In the genomic region with DNA sequence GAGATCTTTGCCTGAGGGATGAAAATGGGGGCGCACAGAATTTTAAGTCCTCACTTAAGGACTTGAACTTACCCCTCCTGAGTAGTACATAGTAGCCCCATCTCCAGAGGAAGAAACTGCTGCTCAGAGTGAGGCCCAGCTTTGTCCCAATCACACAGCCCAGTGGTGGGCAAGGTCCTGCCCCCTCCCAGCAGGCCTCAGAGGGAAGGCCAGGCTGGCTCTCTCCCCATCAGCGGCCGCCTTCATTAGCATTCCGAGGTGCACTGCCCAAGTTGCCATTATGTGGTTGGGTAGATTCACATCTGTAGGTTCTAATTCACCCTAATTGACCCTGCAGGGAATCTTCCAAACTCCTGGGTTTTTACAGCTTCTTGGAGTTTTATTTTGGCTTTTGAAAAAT, we compare ENCODE assay signal across 21 cellular contexts. TPM values are rescaled to one million over a fixed set of nuclear protein-coding genes. Genes with fewer than 3 reads are reported as not detected.
DNase-seq lines count a peak whose midpoint lies in the region; ATAC-seq and TF ChIP-seq lines count a peak whose summit lies in the region.
"Had no signal": no experiment of that assay in that cellular context is flagged by ENCODE, and none has a peak within 500 bp of the region (broad histone marks: within the 10 kb centered on the region; RNA-seq: fewer than 3 reads in every experiment).

No MANE protein-coding gene starts in this region.

- no peak for ATAC-seq in Right ventricle myocardium superior (ENCODE audit: poor library complexity)

- H3K4me3 Mint-ChIP-seq in neural progenitor cell: no peak overlapping the region
- H3K4me3 Mint-ChIP-seq: CD14-positive monocyte; CD8-positive, alpha-beta memory T cell had no signal

- no peaks in the 10 kb centered on the region for H3K79me2 ChIP-seq in neural progenitor cell (ENCODE audit: low read depth)

- H3K9ac ChIP-seq in neural progenitor cell: no peak overlapping the region

- H3K36me3 Mint-ChIP-seq in neural progenitor cell: no peaks in the 10 kb centered on the region
- H3K36me3 Mint-ChIP-seq: CD14-positive monocyte; CD8-positive, alpha-beta memory T cell had no signal

- TF ChIP-seq CTCF in right atrium auricular region (IDR thresholded peaks at IDR 0.05) (no peak), neural progenitor cell (IDR thresholded peaks at IDR 0.05) (no peak)

- H3K27ac ChIP-seq in right atrium auricular region: peak overlapping the region in 1 of 2 donors; percentile 16
- H3K27ac ChIP-seq in neural progenitor cell: no peak overlapping the region
- H3K27ac ChIP-seq in skin epidermis: peak overlapping the region in 16 of 21 experiments; percentile 0 to 92 (median 72)

- intact Hi-C loops in Right ventricle myocardium superior (cut with DNase I): no loop called here

- no peaks in the 10 kb centered on the region for H3K36me3 ChIP-seq in right atrium auricular region
- no peaks in the 10 kb centered on the region for H3K36me3 ChIP-seq in neural progenitor cell
- H3K36me3 ChIP-seq: BE2C had no signal

- peaks cover 9% of the 10 kb centered on the region for H3K27me3 Mint-ChIP-seq in neural progenitor cell (ENCODE audit: insufficient read depth, low read depth)

- peaks cover 22% of the 10 kb centered on the region for H3K4me1 Mint-ChIP-seq in neural progenitor cell
- H3K4me1 Mint-ChIP-seq: CD8-positive, alpha-beta memory T cell had no signal

- H3K9me3 ChIP-seq in right atrium auricular region (no peaks in the 10 kb centered on the region), neural progenitor cell (ENCODE audit: low read depth) (no peaks in the 10 kb centered on the region)
- H3K9me3 ChIP-seq: BE2C had no signal

- H2AFZ ChIP-seq in neural progenitor cell (replicated peaks): no peak overlapping the region

- H3K27me3 ChIP-seq in right atrium auricular region: no peaks in the 10 kb centered on the region
- H3K27me3 ChIP-seq in neural progenitor cell: no peaks in the 10 kb centered on the region
- H3K27me3 ChIP-seq: BE2C had no signal

- no peaks in the 10 kb centered on the region for H4K20me1 ChIP-seq in neural progenitor cell (ENCODE audit: low read depth)

- H3F3A ChIP-seq in neural progenitor cell (ENCODE audit: low read depth): peaks cover 18% of the 10 kb centered on the region

- DNase-seq in Right ventricle myocardium superior: peak; percentile 18
- no peak for DNase-seq in right atrium auricular region (ENCODE audit: low spot score)
- no peak for DNase-seq in neural progenitor cell (ENCODE audit: low spot score)
- no peak for DNase-seq in activated T-cell treated with anti-CD3 and anti-CD28 coated beads, Interleukin-2, amount 50 U/mL, for 48 hours
- DNase-seq in NK-92 treated with Interleukin-12 subunit alpha and Interleukin-12 subunit beta, amount 100 ng/mL, for 24 hours (lab: John Stamatoyannopoulos, UW): no peak
- DNase-seq in DMS53 treated with DMSO at 0.1 percent for 48 hours (lab: John Stamatoyannopoulos, UW; ENCODE audit: unreplicated experiment): no peak
- DNase-seq: 8988T; ACHN; BE2C; Calu3; CD8-positive, alpha-beta memory T cell; DND-41; HCEC 1CT; NCI-H1048; NCI-H1694; NCI-H2029 treated with DMSO at 0.1 percent for 48 hours; NCI-H526 treated with DMSO at 0.1 percent for 48 hours; RPMI8226; SIG-M5 had no signal

- no peak overlapping the region for H3K4me2 ChIP-seq in neural progenitor cell

- H3K4me3 ChIP-seq in right atrium auricular region: no peak overlapping the region
- no peak overlapping the region for H3K4me3 ChIP-seq in neural progenitor cell
- no peak overlapping the region for H3K4me3 ChIP-seq in skin epidermis

- peaks cover 0 to 24% of the 10 kb centered on the region in 2 donors for H3K4me1 ChIP-seq in right atrium auricular region
- peaks cover 11% of the 10 kb centered on the region for H3K4me1 ChIP-seq in neural progenitor cell
- H3K4me1 ChIP-seq: BE2C had no signal

- peak overlapping the region; percentile 82 for H3K27ac Mint-ChIP-seq in neural progenitor cell
- H3K27ac Mint-ChIP-seq: CD14-positive monocyte; CD8-positive, alpha-beta memory T cell had no signal

- H3K9me3 Mint-ChIP-seq in neural progenitor cell: peaks cover 2% of the 10 kb centered on the region
- H3K9me3 Mint-ChIP-seq: CD8-positive, alpha-beta memory T cell had no signal

RNA-seq across cellular contexts. Expression of a gene that starts 59.1 kb away (rescaled TPM):
- 3.6 TPM for total RNA-seq in Right ventricle myocardium superior
- 1 to 10 TPM; 1.4 to 1.9 TPM for total RNA-seq in right atrium auricular region
- total RNA-seq in neural progenitor cell (ENCODE audit: low replicate concordance): 2.1 TPM in 1 of 2 replicates, not detected in the other
